In the genomic region with DNA sequence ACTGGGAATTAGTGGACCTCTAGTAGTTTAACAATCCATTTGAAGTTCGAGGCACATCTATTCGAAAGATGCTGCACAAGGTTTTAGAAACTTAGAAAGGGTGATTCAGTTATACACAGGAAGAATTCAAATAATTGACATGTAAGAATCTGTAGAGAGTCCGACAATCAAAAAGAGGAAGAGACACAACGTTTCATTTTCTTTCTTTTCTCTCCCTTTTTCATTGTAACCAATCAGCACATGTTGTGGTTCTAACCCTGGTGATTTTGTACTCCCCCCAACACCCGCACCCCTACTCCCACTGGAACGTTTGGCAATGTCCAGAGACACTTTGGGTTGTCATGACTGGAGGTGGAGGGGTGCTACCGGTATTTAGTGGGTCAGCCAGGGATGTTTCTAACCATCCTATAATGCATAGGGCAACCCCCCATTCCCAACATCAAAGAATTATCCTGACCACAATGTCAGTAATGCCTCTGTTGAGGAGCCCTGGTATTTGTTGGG, we compare ENCODE assay signal across 13 cellular contexts. TPM values are rescaled to one million over a fixed set of nuclear protein-coding genes. Genes with fewer than 3 reads are reported as not detected.
DNase-seq lines count a peak whose midpoint lies in the region; ATAC-seq and TF ChIP-seq lines count a peak whose summit lies in the region.
"Had no signal": no experiment of that assay in that cellular context is flagged by ENCODE, and none has a peak within 500 bp of the region (broad histone marks: within the 10 kb centered on the region; RNA-seq: fewer than 3 reads in every experiment).

No MANE protein-coding gene starts in this region.

- peak overlapping the region; percentile 26 for H3K4me3 Mint-ChIP-seq in neural crest cell

- peak overlapping the region; percentile 39 for H3K27ac ChIP-seq in cingulate gyrus (ENCODE audit: low read depth, low read length)
- H3K27ac ChIP-seq: C4-2B had no signal

- no peak for DNase-seq in AG04449 (ENCODE audit: low read depth, low spot score)
- DNase-seq in NCI-H460 (ENCODE audit: extremely low read depth, low read depth): peak; percentile 58
- no peak for DNase-seq in neural crest cell (ENCODE audit: low read depth, low spot score)
- no peak for DNase-seq in left lobe of liver (ENCODE audit: low spot score)
- no peak for DNase-seq in activated CD8-positive, alpha-beta memory T cell treated with anti-CD3 and anti-CD28 coated beads for 24 hours
- DNase-seq: central memory CD4-positive, alpha-beta T cell; GOT3; NCI-H524 treated with DMSO at 0.1 percent for 48 hours; T1000 had no signal

- no peaks in the 10 kb centered on the region for H3K9me3 Mint-ChIP-seq in neural crest cell

- H3K4me3 ChIP-seq in AG04449 (ENCODE audit: low read depth, low read length): peak overlapping the region; percentile 30

- H3K4me1 Mint-ChIP-seq in neural crest cell: peaks cover 29% of the 10 kb centered on the region

- CTCF ChIA-PET in AG04449 (lab: Yijun Ruan, JAX): interaction anchor here (1.0 to 1.5 kb wide), 3 partner anchors 11 to 143 kb away, joined by 3 to 5 read pairs (median 3); no protein-coding TSS in a partner anchor

- no peaks in the 10 kb centered on the region for H3K36me3 Mint-ChIP-seq in neural crest cell (ENCODE audit: low read depth)

- H3K27ac Mint-ChIP-seq in neural crest cell (ENCODE audit: unreplicated experiment): no peak overlapping the region

- POLR2A ChIA-PET in AG04449 (lab: Yijun Ruan, JAX): no interaction called here

- H3K27me3 Mint-ChIP-seq in neural crest cell (ENCODE audit: low read depth): peaks cover 31% of the 10 kb centered on the region

- ATAC-seq in HG02588 (IDR thresholded peaks at IDR 0.05; ENCODE audit: unreplicated experiment): no peak
- no peak for ATAC-seq in left lobe of liver
- ATAC-seq in HG03159 (IDR thresholded peaks at IDR 0.05; ENCODE audit: unreplicated experiment): no peak

- TF ChIP-seq CTCF in AG04449 (IDR thresholded peaks at IDR 0.05; ENCODE audit: insufficient read depth, low read length, missing control alignments) (no peak), neural crest cell (conservative IDR thresholded peaks at IDR 0.05) (no peak)

RNA-seq across cellular contexts. Expression of a gene that starts 4.9 kb away (rescaled TPM):
- 46.5 and 52.7 TPM in 2 replicates for total RNA-seq in NCI-H460 (2014; rRNA removed; shearing (Covaris generic))
- 13.2 and 16.8 TPM in 2 replicates for polyA plus RNA-seq in NCI-H460 (2014; cell fraction: nucleus; rRNA removed)
- total RNA-seq in neural crest cell (11.4 and 14.0 TPM in 2 replicates), left lobe of liver (0.20 TPM)

Comparison
In these comparisons a context has a peak if more than half of its experiments do, and no peak if none do; other contexts are left out.
1. RNA of a gene that starts 4.9 kb away (total RNA-seq): 46.5 to 52.7 TPM in NCI-H460 and 11.4 to 14.0 TPM in neural crest cell; 0.20 TPM in left lobe of liver (single experiment); every median in the first group is over 10 times any median in the second.